8 cellular contexts compared by ENCODE assay signal in the genomic region with DNA sequence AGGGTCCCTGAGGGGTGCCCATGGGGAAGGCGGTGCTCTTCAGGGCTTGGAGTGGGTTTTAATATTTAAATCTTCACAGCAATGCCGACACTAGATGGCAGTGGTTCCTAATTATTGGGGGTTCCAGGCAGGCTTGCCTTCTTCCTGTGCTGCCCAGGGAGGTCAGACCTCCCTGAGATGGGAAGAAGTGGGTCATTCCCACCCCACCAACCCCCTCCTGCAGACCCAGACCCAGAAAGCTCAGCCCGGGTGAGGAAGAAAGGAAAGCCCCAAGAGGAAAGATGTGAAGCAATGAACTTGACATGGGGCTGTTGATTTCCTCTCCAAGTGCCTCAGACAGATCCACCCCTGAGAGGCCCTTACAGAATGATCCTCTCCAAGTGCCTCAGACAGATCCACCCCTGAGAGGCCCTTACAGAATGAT.
A peak's percentile ranks its signal among the peaks of the same experiment; 100 is the strongest.
DNase-seq lines count a peak whose midpoint lies in the region; ATAC-seq and TF ChIP-seq lines count a peak whose summit lies in the region.

No MANE protein-coding gene starts in this region.

- H3K4me3 ChIP-seq in ascending aorta = no peak overlapping the region
- no peak overlapping the region for H3K4me3 ChIP-seq in smooth muscle cell

- intact Hi-C loops in ascending aorta (cut with DNase I) = loop anchor here (1.0 to 5.0 kb wide), 2 partner anchors 135 to 317 kb away; no protein-coding TSS in a partner anchor

- peak; percentile 40 to 67 (median 45) for TF ChIP-seq CTCF in ascending aorta (IDR thresholded peaks at IDR 0.05)
- TF ChIP-seq CTCF in smooth muscle cell (IDR thresholded peaks at IDR 0.05; ENCODE audit: borderline replicate concordance, insufficient read depth, poor library complexity, severe bottlenecking) = peak; percentile 78

- DNase-seq in activated gamma-delta T cell treated with Interleukin-2 at 50 U/mL for 16 hours (peak; percentile 56), activated gamma-delta T cell (lab: John Stamatoyannopoulos, UW) (no peak), NCI-H1105 treated with DMSO at 0.1 percent for 48 hours (lab: John Stamatoyannopoulos, UW) (peak; percentile 70), T-helper 17 cell (peak; percentile 22 to 51 (median 26)), ascending aorta (ENCODE audit: low spot score in 2 of 2) (peak in 1 of 2 donors; percentile 67), hippocampal formation (lab: John Stamatoyannopoulos, UW) (peak; percentile 56 to 72), smooth muscle cell (lab: John Stamatoyannopoulos, UW; ENCODE audit: unreplicated experiment) (peak; percentile 8)

- H3K27me3 ChIP-seq in ascending aorta (no peaks in the 10 kb centered on the region), smooth muscle cell (ENCODE audit: low read depth) (no peaks in the 10 kb centered on the region)

- H3K4me1 ChIP-seq in ascending aorta = no peaks in the 10 kb centered on the region
- H3K4me1 ChIP-seq in smooth muscle cell (ENCODE audit: low read depth) = no peaks in the 10 kb centered on the region

- H3K9ac ChIP-seq in smooth muscle cell (ENCODE audit: low read depth) = no peak overlapping the region

- peaks cover 4% of the 10 kb centered on the region for H3K4me1 Mint-ChIP-seq in T-helper 17 cell

- no peak overlapping the region for H3K4me2 ChIP-seq in smooth muscle cell

- H3K36me3 ChIP-seq in ascending aorta (no peaks in the 10 kb centered on the region), smooth muscle cell (ENCODE audit: low read depth) (no peaks in the 10 kb centered on the region)

- H2AFZ ChIP-seq in smooth muscle cell (ENCODE audit: low read depth) = peak overlapping the region; percentile 6

- 16% methylated on average over 3 of the region's 3 CpGs for WGBS in smooth muscle cell (ENCODE audit: low lambda C conversion rate)

- ATAC-seq in HG02642 (IDR thresholded peaks at IDR 0.05; ENCODE audit: poor library complexity, unreplicated experiment) (peak; percentile 94), T-helper 17 cell (peak; percentile 74)

- H3K27ac ChIP-seq in ascending aorta (no peak overlapping the region), smooth muscle cell (ENCODE audit: low read depth) (no peak overlapping the region)

- H3K79me2 ChIP-seq in smooth muscle cell (ENCODE audit: low read depth) = no peaks in the 10 kb centered on the region

- no peak overlapping the region for H3K4me3 Mint-ChIP-seq in T-helper 17 cell

- H3K9me3 ChIP-seq in T-helper 17 cell (ENCODE audit: control insufficient read depth, low read length, poor library complexity, severe bottlenecking) = no peaks in the 10 kb centered on the region
- no peaks in the 10 kb centered on the region for H3K9me3 ChIP-seq in ascending aorta
- H3K9me3 ChIP-seq in smooth muscle cell (replicated peaks; ENCODE audit: low read depth) = no peaks in the 10 kb centered on the region

- H3K36me3 Mint-ChIP-seq in T-helper 17 cell (ENCODE audit: low read depth) = no peaks in the 10 kb centered on the region

- no peaks in the 10 kb centered on the region for H4K20me1 ChIP-seq in smooth muscle cell (ENCODE audit: low read depth)

- no peaks in the 10 kb centered on the region for H3F3A ChIP-seq in smooth muscle cell (ENCODE audit: low read depth)

- no peak overlapping the region for H3K27ac Mint-ChIP-seq in T-helper 17 cell

- peaks cover 6% of the 10 kb centered on the region for H3K27me3 Mint-ChIP-seq in T-helper 17 cell
